In genomic region chr20:37479275-37479674, GRCh38 we compare ENCODE assay signal across 28 cellular contexts. TPM values are rescaled to one million over a fixed set of nuclear protein-coding genes. Genes with fewer than 3 reads are reported as not detected.
"Had no signal": no experiment of that assay in that cellular context is flagged by ENCODE, and none has a peak within 500 bp of the region (broad histone marks: within the 10 kb centered on the region; RNA-seq: fewer than 3 reads in every experiment).

No MANE protein-coding gene starts in this region.

- H3K36me3 ChIP-seq: breast epithelium, SJCRH30 had no signal

- H3K27ac ChIP-seq: body of pancreas, breast epithelium, SJCRH30, SK-N-MC had no signal

- H3K27me3 ChIP-seq: body of pancreas, breast epithelium, SJCRH30 had no signal

- ATAC-seq: activated CD8-positive, alpha-beta T cell treated with anti-CD3 and anti-CD28 coated beads for 36 hours; activated T-cell treated with anti-CD3 and anti-CD28 coated beads, Interleukin-2, amount 50 U/mL, for 72 hours; activated T-helper 17 cell treated with anti-CD3 and anti-CD28 coated beads, Interleukin-2, amount 50 U/mL, for 72 hours; body of pancreas; Panc1 had no signal

- H3K9me3 ChIP-seq: body of pancreas, breast epithelium had no signal

- H3K4me3 ChIP-seq: body of pancreas, breast epithelium, SJCRH30, SK-N-MC had no signal

- H3K4me1 ChIP-seq: body of pancreas, breast epithelium, SJCRH30 had no signal

- DNase-seq: activated CD4-positive, alpha-beta T cell treated with anti-CD3 and anti-CD28 coated beads, Interleukin-2, amount 10 ng/mL, durations not matched to agents 24 days and 14 days; activated CD4-positive, alpha-beta T cell treated with anti-CD3 and anti-CD28 coated beads, Interleukin-2, amount 50 U/mL, for 4 hours; activated CD8-positive, alpha-beta T cell treated with anti-CD3 and anti-CD28 coated beads for 36 hours; activated effector memory CD4-positive, alpha-beta T cell treated with anti-CD3 and anti-CD28 coated beads, Interleukin-2, amount 50 U/mL, for 16 hours; activated naive CD4-positive, alpha-beta T cell; activated naive CD4-positive, alpha-beta T cell treated with anti-CD3 and anti-CD28 coated beads, Interleukin-2, amount 50 U/mL, for 16 hours; activated naive CD8-positive, alpha-beta T cell treated with anti-CD3 and anti-CD28 coated beads for 36 hours; activated T-cell treated with anti-CD3 and anti-CD28 coated beads, Interleukin-2, amount 50 U/mL, for 1 hour; activated T-cell treated with anti-CD3 and anti-CD28 coated beads, Interleukin-2, amount 50 U/mL, for 72 hours; Karpas-422; KBM-7; NCI-H1105; NCI-H1417 treated with DMSO at 0.1 percent for 48 hours; NCI-H1694; NCI-H1930; NCI-H2081 treated with DMSO at 0.1 percent for 48 hours; NCI-H226; NCI-H446 treated with DMSO at 0.1 percent for 48 hours; NCI-H524; NCI-H69; SJCRH30 had no signal

RNA-seq across cellular contexts. Expression of gene NNAT, which starts 41.8 kb away (rescaled TPM):
- total RNA-seq: MCF 10A, RPMI7951, SJCRH30 had no signal
